In genomic region chr12:114944736-114945135, GRCh38 we compare ENCODE assay signal across 19 cellular contexts.
"Had no signal": no experiment of that assay in that cellular context is flagged by ENCODE, and none has a peak within 500 bp of the region (broad histone marks: within the 10 kb centered on the region; RNA-seq: fewer than 3 reads in every experiment).

No MANE protein-coding gene starts in this region.

- H3K9ac ChIP-seq: SK-N-SH had no signal

- H3K9me2 ChIP-seq: SK-N-SH had no signal

- H3K4me2 ChIP-seq: SK-N-SH had no signal

- ATAC-seq: Panc1 had no signal

- H3K9me3 ChIP-seq: SK-N-SH had no signal

- H3K27ac ChIP-seq: RWPE1 had no signal

- DNase-seq: KBM-7, MV-4-11, NCI-H1048, NCI-H1105, NCI-H1417, NCI-H1436 treated with DMSO at 0.1 percent for 48 hours, NCI-H1694, NCI-H187 treated with DMSO at 0.1 percent for 48 hours, NCI-H2029 treated with DMSO at 0.1 percent for 48 hours, NCI-H2171 treated with DMSO at 0.1 percent for 48 hours, NCI-H345, NCI-H446 treated with DMSO at 0.1 percent for 48 hours, NCI-H510A treated with DMSO at 0.1 percent for 48 hours, NCI-H526, SHP77, SK-N-SH, SW 1271 had no signal
